In genomic region chr12:31053944-31054343, GRCh38 we compare ENCODE assay signal across 8 cellular contexts. TPM values are rescaled to one million over a fixed set of nuclear protein-coding genes. Genes with fewer than 3 reads are reported as not detected.
DNase-seq lines count a peak whose midpoint lies in the region; ATAC-seq, FAIRE-seq and TF ChIP-seq lines count a peak whose summit lies in the region.
"Not testable (repeated sequence)": the region's sequence is repeated elsewhere in the genome, so short reads cannot be mapped to it uniquely, and the experiment has no call there.

No MANE protein-coding gene starts in this region.

- FAIRE-seq in A549 (lab: Jason Lieb, UNC), result not testable (repeated sequence)

- CTCF ChIA-PET in A549 (lab: Yijun Ruan, JAX), result interaction anchor here (1.0 kb wide), 1 partner anchor 207 kb away, joined by 3 read pairs; no protein-coding TSS in a partner anchor

- H3K4me3 ChIP-seq in A549; DND-41 (ENCODE audit: low read depth in 1 of 2, low read length in 2 of 2); choroid plexus epithelial cell (ENCODE audit: low read depth, low read length); osteoblast (ENCODE audit: insufficient read depth, low read length): not testable (repeated sequence)

- H3K79me2 ChIP-seq in DND-41 (ENCODE audit: insufficient read depth, low read length); osteoblast (ENCODE audit: insufficient read depth, low read length): not testable (repeated sequence)

- H3K27me3 ChIP-seq in DND-41 (ENCODE audit: insufficient read depth, low read length, poor library complexity); osteoblast (ENCODE audit: insufficient read depth, low read length): not testable (repeated sequence)

- not testable (repeated sequence) for TF ChIP-seq POLR2A in A549 (IDR thresholded peaks at IDR 0.05; ENCODE audit: low read length)

- H3K4me2 ChIP-seq in A549; DND-41 (ENCODE audit: insufficient read depth, low read length); osteoblast (ENCODE audit: insufficient read depth, low read length): not testable (repeated sequence)

- not testable (repeated sequence) for H2AFZ ChIP-seq in DND-41 (ENCODE audit: low read depth, low read length); osteoblast (ENCODE audit: low read length)

- not testable (repeated sequence) for H3K27ac Mint-ChIP-seq in glutamatergic neuron (ENCODE audit: unreplicated experiment)

- POLR2A ChIA-PET in A549 (lab: Yijun Ruan, JAX), result not testable (repeated sequence)

- not testable (repeated sequence) for H3K36me3 Mint-ChIP-seq in glutamatergic neuron (ENCODE audit: unreplicated experiment)

- not testable (repeated sequence) for H3K27me3 Mint-ChIP-seq in glutamatergic neuron (ENCODE audit: unreplicated experiment)

- not testable (repeated sequence) for H4K20me1 ChIP-seq in DND-41 (ENCODE audit: insufficient read depth, low read length); osteoblast (ENCODE audit: insufficient read depth, low read length)

- not testable (repeated sequence) for H3K27ac ChIP-seq in A549; DND-41 (ENCODE audit: low read length); VCaP; osteoblast (ENCODE audit: low read depth, low read length)

- ATAC-seq in A549, result peak in 1 of 2 experiments; percentile 63; a peak in 3 of 6 replicates
- ATAC-seq in DND-41 (ENCODE audit: insufficient read depth, low read depth), result not testable (repeated sequence)

- H3K9me3 ChIP-seq in A549; DND-41 (ENCODE audit: insufficient read depth, low read length, severe bottlenecking); osteoblast (ENCODE audit: low read depth, low read length): not testable (repeated sequence)

- H3K4me3 Mint-ChIP-seq in glutamatergic neuron (ENCODE audit: unreplicated experiment), result not testable (repeated sequence)

- not testable (repeated sequence) for H3K4me1 ChIP-seq in A549; osteoblast (ENCODE audit: insufficient read depth, low read length)
- peaks cover 14% of the 10 kb centered on the region for H3K4me1 ChIP-seq in DND-41 (ENCODE audit: insufficient read depth, low read length)

- 61% methylated on average over 1 of the region's 1 CpG for WGBS in A549 (ENCODE audit: missing lambda C conversion rate)

- DNase-seq in A549 (ENCODE audit: low read depth in 1 of 2, low spot score in 1 of 2); DND-41; choroid plexus epithelial cell (ENCODE audit: low read depth); glutamatergic neuron; osteoblast (ENCODE audit: insufficient read length, low spot score, missing footprints): not testable (repeated sequence)
- DNase-seq in HT-29 (ENCODE audit: low spot score) (peak; percentile 73), NCI-H2171 treated with DMSO at 0.1 percent for 48 hours (lab: John Stamatoyannopoulos, UW) (peak; percentile 4)

- not testable (repeated sequence) for H3K36me3 ChIP-seq in DND-41 (ENCODE audit: insufficient read depth, low read length); osteoblast (ENCODE audit: insufficient read depth, low read length)

- not testable (repeated sequence) for H3K9me3 Mint-ChIP-seq in glutamatergic neuron (ENCODE audit: unreplicated experiment)

- TF ChIP-seq EP300 in A549 (IDR thresholded peaks at IDR 0.05), result not testable (repeated sequence)

- TF ChIP-seq RAD21 in A549 (conservative IDR thresholded peaks at IDR 0.05 in 1 of 2, IDR thresholded peaks at IDR 0.05 in 1 of 2), result peak; percentile 31 to 52; a peak in 3 of 5 replicates

- H3K9ac ChIP-seq in DND-41 (ENCODE audit: low read depth, low read length), result not testable (repeated sequence)

- H3K4me1 Mint-ChIP-seq in glutamatergic neuron (ENCODE audit: low read depth, unreplicated experiment), result peaks cover 10% of the 10 kb centered on the region

- not testable (repeated sequence) for TF ChIP-seq CTCF in A549 (IDR thresholded peaks at IDR 0.05)
- TF ChIP-seq CTCF in DND-41 (IDR thresholded peaks at IDR 0.05; ENCODE audit: borderline replicate concordance, extremely low read depth, low read length, poor library complexity, severe bottlenecking) (peak; percentile 35), VCaP (conservative IDR thresholded peaks at IDR 0.05) (peak; percentile 51), choroid plexus epithelial cell (conservative IDR thresholded peaks at IDR 0.05; ENCODE audit: low read depth, low read length) (peak; percentile 30), glutamatergic neuron (IDR thresholded peaks at IDR 0.05; ENCODE audit: partially characterized antibody, unreplicated experiment) (peak; percentile 19), osteoblast (IDR thresholded peaks at IDR 0.05; ENCODE audit: extremely low read depth, low read depth, low read length) (peak; percentile 31)

TF ChIP-seq in A549, 52 proteins besides CTCF, POLR2A, EP300 and RAD21:
- 0 out of 3 replicates have a peak, but pooled peaks have one; percentile 20 for TF ChIP-seq SMC3 (IDR thresholded peaks at IDR 0.05)

RNA-seq across cellular contexts. Expression of gene DDX11, which starts 19.7 kb away (rescaled TPM):
- polyA plus RNA-seq in A549 (2011; rRNA removed) (36.7 and 36.9 TPM in 2 replicates), A549 (2017; fragmentation: RNase III; extraction: RNeasy Plus Mini Kit Qiagen cat#74134 plus additional on column Dnase treatment) (63.7 to 76.0 TPM (median 69.2 TPM) in 3 replicates)
- 58.3 and 65.9 TPM in 2 replicates for polyA plus RNA-seq in A549 (2012; cell fraction: cytosol; rRNA removed)
- 395 and 413 TPM in 2 replicates for polyA plus RNA-seq in A549 (2012; cell fraction: nucleus; rRNA removed)
- polyA minus RNA-seq in A549 (2011; rRNA and poly(A)+ RNA removed), result 65.6 and 73.0 TPM in 2 replicates
- 140 and 145 TPM in 2 replicates for total RNA-seq in HT-29 (2014; rRNA removed; shearing (Covaris generic))
- total RNA-seq in glutamatergic neuron (ENCODE audit: unreplicated experiment) (31.9 TPM), osteoblast (15.9 and 28.9 TPM in 2 replicates)
